8 cellular contexts compared by ENCODE assay signal in genomic region chr15:67065531-67066005, GRCh38. TPM values are rescaled to one million over a fixed set of nuclear protein-coding genes. Genes with fewer than 3 reads are reported as not detected.
DNase-seq lines count a peak whose midpoint lies in the region; ATAC-seq, FAIRE-seq and TF ChIP-seq lines count a peak whose summit lies in the region.

Gene SMAD3, plus strand, starts transcription at chr15:67065602. Its CDS starts 553 bp downstream, at chr15:67066155.

- no peak for TF ChIP-seq CTCF in kidney (IDR thresholded peaks at IDR 0.05; ENCODE audit: borderline replicate concordance, extremely low read depth, insufficient read depth)

- H3K9ac ChIP-seq in kidney (ENCODE audit: low read length in 2 of 2) = peak within 1 kb of the TSS; percentile 78 to 94

- DNase-seq in GM03348 (ENCODE audit: low spot score) (peak; percentile 95), H7 (peak; percentile 95), NCI-H1105 (lab: John Stamatoyannopoulos, UW) (peak; percentile 58), cerebellum (ENCODE audit: low spot score) (peak; percentile 46), kidney (peak; percentile 97), NCI-H1092 treated with DMSO at 0.1 percent for 48 hours (lab: John Stamatoyannopoulos, UW) (no peak)
- peak; percentile 62 for DNase-seq in stimulated activated CD4-positive, alpha-beta T cell treated with anti-CD3 and anti-CD28 coated beads, Interleukin-12 subunit alpha, Interleukin-12 subunit beta, amount 100 ng/mL, for 4 hours

- H3K4me1 ChIP-seq in kidney (ENCODE audit: control insufficient read depth in 1 of 2, insufficient read depth in 1 of 2, low read depth in 1 of 2, low read length in 2 of 2) = peaks cover 36 to 37% of the 10 kb centered on the region in 2 donors

- H3K9me3 ChIP-seq in kidney (ENCODE audit: control insufficient read depth in 1 of 2, low read length in 2 of 2) = no peaks in the 10 kb centered on the region

- H3K4me3 ChIP-seq in H7 (ENCODE audit: insufficient read depth, low read depth, low read length) = peak within 1 kb of the TSS; percentile 96
- H3K4me3 ChIP-seq in kidney (ENCODE audit: low read length in 2 of 2) = peak within 1 kb of the TSS; percentile 85 to 90

- peak within 1 kb of the TSS; percentile 74 to 82 for H3K27ac ChIP-seq in kidney (ENCODE audit: low read depth in 2 of 2, low read length in 2 of 2)

- FAIRE-seq in kidney (lab: Jason Lieb, UNC) = no peak

- peaks cover 10% of the 10 kb centered on the region; the same call in 1 of the 2 replicates for H3K27me3 ChIP-seq in H7 (ENCODE audit: control insufficient read depth, insufficient read depth, low read length)

- ATAC-seq in activated CD4-positive, CD25-positive, alpha-beta regulatory T cell treated with anti-CD3 and anti-CD28 coated beads, Interleukin-2, amount 50 U/mL, for 24 hours = peak; percentile 46

- intact Hi-C loops in kidney (cut with DNase I) = no loop called here

- H3K36me3 ChIP-seq in H7 (replicated peaks; ENCODE audit: control insufficient read depth, insufficient read depth, low read length) (no peaks in the 10 kb centered on the region; the same call in 1 of the 2 replicates), kidney (ENCODE audit: control insufficient read depth in 1 of 2, insufficient read depth in 2 of 2, low read length in 2 of 2) (no peaks in the 10 kb centered on the region)

RNA-seq across cellular contexts. Expression of gene SMAD3, which starts in this region (rescaled TPM):
- total RNA-seq in H7 (2014; rRNA removed; shearing (Covaris generic)) = 29.2 and 30.8 TPM in 2 replicates
- total RNA-seq in cerebellum (10.4 TPM), kidney (58.2 TPM)
- polyA plus RNA-seq in kidney (ENCODE audit: insufficient read depth, low read depth, low replicate concordance) = 10.1 TPM
